Comparison of ENCODE assay signal across 8 cellular contexts in genomic region chr11:86302092-86302793, GRCh38. TPM values are rescaled to one million over a fixed set of nuclear protein-coding genes. Genes with fewer than 3 reads are reported as not detected.
A peak's percentile ranks its signal among the peaks of the same experiment; 100 is the strongest.
DNase-seq lines count a peak whose midpoint lies in the region; ATAC-seq, FAIRE-seq and TF ChIP-seq lines count a peak whose summit lies in the region.

Gene HIKESHI, plus strand, starts transcription at chr11:86302240. Its CDS starts 209 bp downstream, at chr11:86302449.

- H3K4me2 ChIP-seq in OCI-LY1 (ENCODE audit: low read length) = peak within 1 kb of the TSS; percentile 90

- H3K9me3 ChIP-seq in HUES64 (ENCODE audit: insufficient read depth, low read depth, low read length) (no peaks in the 10 kb centered on the region), OCI-LY1 (ENCODE audit: low read length) (no peaks in the 10 kb centered on the region), mesodermal cell (ENCODE audit: control insufficient read depth, low read length) (no peaks in the 10 kb centered on the region)

- H3F3A ChIP-seq in OCI-LY1 (ENCODE audit: insufficient read depth, low read length) = no peaks in the 10 kb centered on the region

- CTCF ChIA-PET in Calu3 (lab: Charles Lee) = interaction anchor here (0.6 kb wide), 1 partner anchor 77 kb away, joined by 3 read pairs; no protein-coding TSS in a partner anchor

- peak within 1 kb of the TSS; percentile 90 for H3K27ac ChIP-seq in HUES64 (ENCODE audit: low read depth, low read length)
- peak within 1 kb of the TSS; percentile 67 for H3K27ac ChIP-seq in OCI-LY1 (ENCODE audit: low read depth, low read length, poor library complexity, severe bottlenecking)
- H3K27ac ChIP-seq in mesodermal cell (ENCODE audit: low read depth, low read length, severe bottlenecking) = peak within 1 kb of the TSS; percentile 91

- H3K9ac ChIP-seq in HUES64 (ENCODE audit: low read depth, low read length) = peak within 1 kb of the TSS; percentile 88
- H3K9ac ChIP-seq in OCI-LY1 (ENCODE audit: low read length) = peak within 1 kb of the TSS; percentile 95

- H3K4me1 ChIP-seq in HUES64 (ENCODE audit: insufficient read depth, low read length) (no peaks in the 10 kb centered on the region; the same call in 1 of the 2 replicates), OCI-LY1 (ENCODE audit: insufficient read depth, low read length, severe bottlenecking) (peaks cover 23% of the 10 kb centered on the region), mesodermal cell (ENCODE audit: control insufficient read depth, insufficient read depth, low read length, poor library complexity, severe bottlenecking) (no peaks in the 10 kb centered on the region)

- H3K4me3 ChIP-seq in HUES64 (ENCODE audit: low read length) (peak within 1 kb of the TSS; percentile 93), OCI-LY1 (ENCODE audit: low read depth, low read length, poor library complexity, severe bottlenecking) (peak within 1 kb of the TSS; percentile 99), mesodermal cell (ENCODE audit: extremely low read depth, insufficient read depth, low read length, poor library complexity, severe bottlenecking) (peak within 1 kb of the TSS; percentile 84)

- no peaks in the 10 kb centered on the region for H4K20me1 ChIP-seq in OCI-LY1 (ENCODE audit: insufficient read depth, low read length)

- H3K79me2 ChIP-seq in OCI-LY1 (ENCODE audit: insufficient read depth, low read length) = peaks cover 20% of the 10 kb centered on the region

- no peaks in the 10 kb centered on the region for H3K9me3 Mint-ChIP-seq in Calu3 (ENCODE audit: low read depth, unreplicated experiment)

- H3K36me3 ChIP-seq in HUES64 (ENCODE audit: insufficient read depth, low read length) = peaks cover 3% of the 10 kb centered on the region; the same call in 1 of the 2 replicates
- peaks cover 10% of the 10 kb centered on the region for H3K36me3 ChIP-seq in OCI-LY1 (ENCODE audit: insufficient read depth, low read length)
- H3K36me3 ChIP-seq in mesodermal cell (ENCODE audit: control insufficient read depth, insufficient read depth, low read length) = peaks cover 12% of the 10 kb centered on the region

- H3K4me3 Mint-ChIP-seq in Calu3 (ENCODE audit: low read depth, unreplicated experiment) = peak within 1 kb of the TSS; percentile 100

- peak within 1 kb of the TSS; percentile 94 for H3K27ac Mint-ChIP-seq in Calu3 (ENCODE audit: unreplicated experiment)

- WGBS in HUES64 = 2% methylated on average over 30 of the region's 30 CpGs
- WGBS in mesodermal cell (ENCODE audit: insufficient coverage in 2 of 2), 2 experiments = 0 to 1% methylated on average over 25 to 26 of the region's 30 CpGs

- DNase-seq in Calu3 = peak; percentile 92
- peak; percentile 90 for DNase-seq in activated CD8-positive, alpha-beta memory T cell treated with anti-CD3 and anti-CD28 coated beads, Interleukin-2, amount 50 U/mL, for 4 hours
- peak; percentile 75 to 87 for DNase-seq in stimulated activated CD8-positive, alpha-beta memory T cell treated with anti-CD3 and anti-CD28 coated beads, Interleukin-15, amount 100 ng/mL, for 4 hours (ENCODE audit: low read depth in 2 of 2)

- intact Hi-C loops in Calu3 (cut with micrococcal nuclease; ENCODE audit: unreplicated experiment) = no loop called here

- no peaks in the 10 kb centered on the region for H3K27me3 Mint-ChIP-seq in Calu3 (ENCODE audit: unreplicated experiment)

- H3K27me3 ChIP-seq in HUES64 (ENCODE audit: insufficient read depth, low read length) (peaks cover 5% of the 10 kb centered on the region; the same call in 1 of the 2 replicates), OCI-LY1 (ENCODE audit: insufficient read depth, low read length) (no peaks in the 10 kb centered on the region)

- peak; percentile 92 for FAIRE-seq in endometrium (lab: Jason Lieb, UNC)

- peaks cover 17% of the 10 kb centered on the region for H3K36me3 Mint-ChIP-seq in Calu3 (ENCODE audit: insufficient read depth, unreplicated experiment)

- BruUV-seq in Calu3 (replicated peaks; lab: Mats Ljungman, UMichigan) = no TSS peak

- no peaks in the 10 kb centered on the region for H3K4me1 Mint-ChIP-seq in Calu3 (ENCODE audit: low read depth, unreplicated experiment)

- peak; percentile 100 for ATAC-seq in GM21447 (IDR thresholded peaks at IDR 0.05; ENCODE audit: unreplicated experiment)

- H2AFZ ChIP-seq in OCI-LY1 (ENCODE audit: low read length) = peak within 1 kb of the TSS; percentile 94

- TF ChIP-seq CTCF in Calu3 (IDR thresholded peaks at IDR 0.05; ENCODE audit: unreplicated experiment) (no peak), OCI-LY1 (IDR thresholded peaks at IDR 0.05; ENCODE audit: low read length) (no peak)

- no peaks in the 10 kb centered on the region for H3K9me2 ChIP-seq in OCI-LY1 (ENCODE audit: low read depth, low read length)

RNA-seq across cellular contexts. Expression of gene HIKESHI, which starts in this region (rescaled TPM):
- total RNA-seq in Calu3 (2022) = 22.9 and 24.8 TPM in 2 replicates
- polyA plus RNA-seq in HUES64 (2013, experiment 1 of 2) = 78.7 TPM
- polyA plus RNA-seq in HUES64 (2013, experiment 2 of 2) = 83.7 TPM
- 82.6 TPM for polyA plus RNA-seq in mesodermal cell (2013, experiment 1 of 2)
- polyA plus RNA-seq in mesodermal cell (2013, experiment 2 of 2) = 75.4 TPM

Comparison
In these comparisons a context has a peak if more than half of its experiments do, and no peak if none do; other contexts are left out.
1. Peak in every context shown above with its lines: DNase-seq, ATAC-seq, H3K4me3 ChIP-seq and H3K27ac ChIP-seq.